Comparison of ENCODE assay signal across 10 cellular contexts in genomic region chr2:147623328-147623727, GRCh38.
DNase-seq lines count a peak whose midpoint lies in the region; ATAC-seq, FAIRE-seq and TF ChIP-seq lines count a peak whose summit lies in the region.
"Had no signal": no experiment of that assay in that cellular context is flagged by ENCODE, and none has a peak within 500 bp of the region (broad histone marks: within the 10 kb centered on the region; RNA-seq: fewer than 3 reads in every experiment).

No MANE protein-coding gene starts in this region.

- H3K4me3 ChIP-seq in epithelial cell of esophagus (ENCODE audit: low read length) (no peak overlapping the region), adrenal gland (no peak overlapping the region)

- TF ChIP-seq CTCF in epithelial cell of esophagus (IDR thresholded peaks at IDR 0.05; ENCODE audit: insufficient read depth, low read depth, low read length, missing control alignments) (no peak), adrenal gland (IDR thresholded peaks at IDR 0.05) (no peak)

- no peaks in the 10 kb centered on the region for H3K27me3 ChIP-seq in adrenal gland

- H3K4me1 ChIP-seq in adrenal gland (replicated peaks in 1 of 2): no peaks in the 10 kb centered on the region

- H3K27ac ChIP-seq in adrenal gland: no peak overlapping the region

- ATAC-seq in GM18861 (IDR thresholded peaks at IDR 0.05; ENCODE audit: unreplicated experiment) (peak; percentile 99), GM21723 (IDR thresholded peaks at IDR 0.05; ENCODE audit: unreplicated experiment) (peak; percentile 97), HG03565 (IDR thresholded peaks at IDR 0.05; ENCODE audit: unreplicated experiment) (peak; percentile 97)

- no peak for FAIRE-seq in RCC 7860 (lab: Jason Lieb, UNC)
- FAIRE-seq: small intestine had no signal

- no peak for TF ChIP-seq POLR2A in adrenal gland (IDR thresholded peaks at IDR 0.05)

- peak; percentile 32 for DNase-seq in epithelial cell of esophagus (ENCODE audit: low read depth)
- no peak for DNase-seq in adrenal gland
- DNase-seq in RCC 7860 (ENCODE audit: low spot score): no peak
- no peak for DNase-seq in hypothalamus (lab: John Stamatoyannopoulos, UW)
- DNase-seq in epidermal melanocyte (ENCODE audit: insufficient read length, low spot score): no peak
- DNase-seq: OCI-M1, small intestine had no signal

- whole genome bisulfite sequencing in adrenal gland, 4 donors: 74 to 93% (median 85%) methylated on average over 1 of the region's 1 CpG

- H3K36me3 ChIP-seq in adrenal gland (replicated peaks in 1 of 2): no peaks in the 10 kb centered on the region

- intact Hi-C loops in adrenal gland (cut with DNase I): no loop called here

- H3K9me3 ChIP-seq in adrenal gland (replicated peaks in 1 of 3): no peaks in the 10 kb centered on the region
